In genomic region chr2:196977491-196977890, GRCh38 we compare ENCODE assay signal across 32 cellular contexts.
"Had no signal": no experiment of that assay in that cellular context is flagged by ENCODE, and none has a peak within 500 bp of the region (broad histone marks: within the 10 kb centered on the region; RNA-seq: fewer than 3 reads in every experiment).

No MANE protein-coding gene starts in this region.

- H3K36me3 ChIP-seq: brain microvascular endothelial cell had no signal

- DNase-seq: activated B cell treated with CpG ODN at 0.5 μM for 24 hours; activated CD4-positive, alpha-beta memory T cell treated with anti-CD3 and anti-CD28 coated beads for 36 hours; activated CD4-positive, alpha-beta T cell treated with anti-CD3 and anti-CD28 coated beads for 4 hours; activated CD4-positive, alpha-beta T cell treated with anti-CD3 and anti-CD28 coated beads, Interleukin-2, amount 50 U/mL, for 1 hour; activated CD4-positive, CD25-positive, alpha-beta regulatory T cell treated with anti-CD3 and anti-CD28 coated beads, Interleukin-2, amount 50 U/mL, for 72 hours; activated CD8-positive, alpha-beta memory T cell treated with anti-CD3 and anti-CD28 coated beads, Interleukin-2, amount 50 U/mL, for 4 hours; activated gamma-delta T cell treated with Interleukin-2 at 50 U/mL for 16 hours; activated naive CD4-positive, alpha-beta T cell treated with anti-CD3 and anti-CD28 coated beads for 36 hours; activated T-cell treated with anti-CD3 and anti-CD28 coated beads for 4 hours; activated T-cell treated with anti-CD3 and anti-CD28 coated beads, Interleukin-2, amount 50 U/mL, for 4 hours; anterior cingulate cortex; brain microvascular endothelial cell; central memory CD4-positive, alpha-beta T cell; NCI-H1048; NCI-H1105 treated with DMSO at 0.1 percent for 48 hours; NCI-H1436; NCI-H1694; NCI-H1930; NCI-H2171; NCI-H2227 treated with DMSO at 0.1 percent for 48 hours; NCI-H510A; NCI-H526; NCI-H748 treated with DMSO at 0.1 percent for 48 hours; Right ventricle myocardium superior; SW 1271; T-helper 1 cell; T-helper 2 cell; T-helper 9 cell had no signal

- H3K4me1 Mint-ChIP-seq: activated B cell treated with CpG ODN at 0.5 μM for 24 hours had no signal

- ATAC-seq: activated naive CD4-positive, alpha-beta T cell treated with anti-CD3 and anti-CD28 coated beads, Interleukin-2, amount 50 U/mL, for 72 hours; activated T-cell treated with anti-CD3 and anti-CD28 coated beads, Interleukin-2, amount 50 U/mL, for 4 hours had no signal

- H3K4me2 ChIP-seq: KMS-11 had no signal

- H3K27me3 Mint-ChIP-seq: activated B cell treated with CpG ODN at 0.5 μM for 24 hours; activated CD4-positive, alpha-beta memory T cell treated with anti-CD3 and anti-CD28 coated beads for 36 hours had no signal

- H3K27ac Mint-ChIP-seq: activated B cell treated with CpG ODN at 0.5 μM for 24 hours; activated CD4-positive, alpha-beta memory T cell treated with anti-CD3 and anti-CD28 coated beads for 36 hours; activated naive CD4-positive, alpha-beta T cell treated with anti-CD3 and anti-CD28 coated beads for 36 hours; activated T-helper 1 cell treated with anti-CD3 and anti-CD28 coated beads, Interleukin-12 subunit alpha, Interleukin-12 subunit beta, Interleukin-2, Interleukin-4 antibody, amounts not matched to agents 30 ng/mL and 10 ng/mL and 1 ng/mL, durations not matched to agents 14 hours and 24 hours and 36 hours had no signal

- H3K27me3 ChIP-seq: brain microvascular endothelial cell had no signal

- H3K4me3 Mint-ChIP-seq: activated B cell treated with CpG ODN at 0.5 μM for 24 hours; activated CD4-positive, alpha-beta memory T cell treated with anti-CD3 and anti-CD28 coated beads for 36 hours; activated naive CD4-positive, alpha-beta T cell treated with anti-CD3 and anti-CD28 coated beads for 36 hours; activated T-cell treated with anti-CD3 and anti-CD28 coated beads, Interleukin-2, amount 50 U/mL, for 4 hours; activated T-helper 1 cell treated with anti-CD3 and anti-CD28 coated beads, Interleukin-12 subunit alpha, Interleukin-12 subunit beta, Interleukin-2, Interleukin-4 antibody, amounts not matched to agents 30 ng/mL and 10 ng/mL and 1 ng/mL, durations not matched to agents 14 hours and 24 hours and 36 hours had no signal

- H3K27ac ChIP-seq: brain microvascular endothelial cell, KMS-11, VCaP had no signal

- H3K9ac ChIP-seq: KMS-11 had no signal
